Comparison of ENCODE assay signal across 8 cellular contexts in the genomic region with DNA sequence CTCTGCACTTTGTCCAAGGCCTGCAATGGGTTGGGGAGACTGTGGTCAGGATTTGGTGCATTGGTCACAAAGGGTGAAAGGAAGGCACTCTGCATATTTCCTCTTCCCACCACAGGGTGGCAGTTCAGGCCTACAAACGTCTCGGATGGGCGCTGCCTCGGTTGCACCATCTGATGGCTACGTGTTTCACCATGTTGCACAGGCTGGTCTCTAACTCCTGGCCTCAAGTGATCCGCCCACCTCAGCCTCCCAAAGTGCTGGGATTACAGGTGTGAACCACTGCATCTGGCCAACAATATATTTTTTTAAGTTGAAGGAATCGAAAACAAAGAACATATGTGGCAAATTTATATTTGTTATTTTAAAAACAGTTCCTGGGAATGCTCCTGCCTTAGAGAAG. TPM values are rescaled to one million over a fixed set of nuclear protein-coding genes. Genes with fewer than 3 reads are reported as not detected.
DNase-seq lines count a peak whose midpoint lies in the region; ATAC-seq and TF ChIP-seq lines count a peak whose summit lies in the region.

No MANE protein-coding gene starts in this region.

- no peaks in the 10 kb centered on the region for H3K27me3 ChIP-seq in BLaER1

- H3K4me1 ChIP-seq in BLaER1, result peaks cover 11% of the 10 kb centered on the region

- 0 out of 2 replicates have a peak overlapping the region, but pooled peaks have one; percentile 15 for H3K4me2 ChIP-seq in BLaER1

- no peaks in the 10 kb centered on the region for H3K36me3 ChIP-seq in BLaER1

- TF ChIP-seq CTCF in VCaP (conservative IDR thresholded peaks at IDR 0.05), result peak; percentile 91

- no peak overlapping the region for H3K4me3 ChIP-seq in BLaER1

- H3K9me3 ChIP-seq in BLaER1, result no peaks in the 10 kb centered on the region

- H3K9ac ChIP-seq in BLaER1, result no peak overlapping the region

- intact Hi-C loops in left colon (cut with DNase I, micrococcal nuclease), result no loop called here

- H3K27ac ChIP-seq in BLaER1, result no peak overlapping the region
- no peak overlapping the region for H3K27ac ChIP-seq in VCaP
- no peak overlapping the region for H3K27ac ChIP-seq in caudate nucleus (ENCODE audit: low read depth, low read length)

- no peaks in the 10 kb centered on the region for H4K20me1 ChIP-seq in BLaER1

- ATAC-seq in GM21515 (IDR thresholded peaks at IDR 0.05; ENCODE audit: unreplicated experiment) (peak; percentile 52), left colon (peak; percentile 91), HG03457 (IDR thresholded peaks at IDR 0.05; ENCODE audit: unreplicated experiment) (no peak)

- DNase-seq in NCI-H2107 (lab: John Stamatoyannopoulos, UW) (peak; percentile 53), caudate nucleus (lab: John Stamatoyannopoulos, UW) (peak in 49 of 61 donors; percentile 9 to 74 (median 33)), left colon (peak in 1 of 2 donors; percentile 58)
- DNase-seq in stimulated activated CD4-positive, alpha-beta T cell treated with anti-CD3 and anti-CD28 coated beads, Interleukin-4, amount 100 ng/mL, for 1 hour, result peak; percentile 46

RNA-seq across cellular contexts. Expression of a gene that starts 35.1 kb away (rescaled TPM):
- total RNA-seq in left colon, result 100 to 1,000 TPM; 880 to 918 TPM

RNA-seq across cellular contexts. Expression of a gene that starts 51.8 kb away (rescaled TPM):
- total RNA-seq in left colon, result 1 to 10 TPM; 3.7 to 4.8 TPM
